Comparison of ENCODE assay signal across 8 cellular contexts in the genomic region with DNA sequence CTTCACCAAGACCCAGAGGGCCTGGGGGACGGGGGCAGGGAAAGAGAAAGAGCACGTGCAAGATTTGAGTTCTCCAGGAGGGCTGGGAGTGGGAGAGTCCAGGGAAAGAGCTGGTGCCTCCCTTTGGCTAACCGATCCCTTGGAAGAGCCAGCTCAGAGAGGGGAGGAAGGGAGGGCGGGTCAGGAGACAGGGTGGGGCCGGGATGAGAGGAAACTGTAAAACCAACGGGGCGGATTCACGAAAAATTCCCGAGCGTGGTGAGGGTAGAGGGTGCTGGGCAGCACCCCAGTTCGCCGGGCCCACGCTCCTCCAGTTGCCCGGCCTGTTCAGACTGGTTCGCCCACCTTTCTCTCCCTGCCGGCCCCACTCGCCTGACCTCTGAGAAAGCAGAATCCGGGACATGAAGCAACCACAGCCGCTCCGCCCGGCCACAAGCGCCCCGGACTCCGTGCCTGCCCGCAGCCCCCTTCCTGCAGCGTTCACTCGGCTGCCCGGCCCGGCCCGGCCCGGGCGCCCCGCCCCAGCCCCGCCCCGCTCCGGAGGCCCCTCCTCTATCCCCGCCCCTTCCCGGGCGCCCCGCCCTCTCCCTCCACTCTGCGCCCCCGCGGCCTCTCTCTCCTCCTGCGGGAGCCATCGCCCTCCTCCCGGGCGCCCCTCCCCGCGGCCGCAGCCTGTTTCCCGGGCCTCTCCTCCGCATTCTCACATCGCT.
DNase-seq lines count a peak whose midpoint lies in the region; ATAC-seq and TF ChIP-seq lines count a peak whose summit lies in the region.

No MANE protein-coding gene starts in this region.

- no peaks in the 10 kb centered on the region for H3K36me3 Mint-ChIP-seq in activated CD4-positive, alpha-beta T cell treated with anti-CD3 and anti-CD28 coated beads, Interleukin-2, amount 10 ng/mL, durations not matched to agents 7 days and 5 days (ENCODE audit: low read depth)

- H3K27ac Mint-ChIP-seq in activated CD4-positive, alpha-beta T cell treated with anti-CD3 and anti-CD28 coated beads, Interleukin-2, amount 10 ng/mL, durations not matched to agents 7 days and 5 days: no peak overlapping the region

- H3K4me3 Mint-ChIP-seq in activated CD4-positive, alpha-beta T cell treated with anti-CD3 and anti-CD28 coated beads, Interleukin-2, amount 10 ng/mL, durations not matched to agents 7 days and 5 days: peak overlapping the region; percentile 65

- no peaks in the 10 kb centered on the region for H3K9me3 Mint-ChIP-seq in activated CD4-positive, alpha-beta T cell treated with anti-CD3 and anti-CD28 coated beads, Interleukin-2, amount 10 ng/mL, durations not matched to agents 7 days and 5 days

- CTCF ChIA-PET in activated CD4-positive, alpha-beta T cell treated with anti-CD3 and anti-CD28 coated beads, Interleukin-2, amount 10 ng/mL, durations not matched to agents 7 days and 5 days (lab: Charles Lee): interaction anchor here (0.6 kb wide), 1 partner anchor 44 kb away, joined by 3 read pairs; no protein-coding TSS in a partner anchor

- POLR2A ChIA-PET in activated CD4-positive, alpha-beta T cell treated with anti-CD3 and anti-CD28 coated beads, Interleukin-2, amount 10 ng/mL, durations not matched to agents 7 days and 5 days (lab: Charles Lee): no interaction called here

- peak overlapping the region; percentile 37 for H3K4me3 ChIP-seq in GM12864 (ENCODE audit: low read depth, low read length)

- DNase-seq in GM12864 (ENCODE audit: low read depth) (no peak), NCI-H2196 (lab: John Stamatoyannopoulos, UW; ENCODE audit: unreplicated experiment) (peak; percentile 92), cortex of kidney (lab: John Stamatoyannopoulos, UW) (peak; percentile 20), left lobe of liver (ENCODE audit: low spot score) (peak; percentile 87)
- peak; percentile 61 for DNase-seq in activated CD4-positive, alpha-beta T cell treated with anti-CD3 and anti-CD28 coated beads, Interleukin-2, amount 10 ng/mL, durations not matched to agents 7 days and 5 days
- DNase-seq in stimulated activated CD4-positive, alpha-beta T cell treated with anti-CD3 and anti-CD28 coated beads, Interleukin-1b, Interleukin-23, amount 100 ng/mL, for 48 hours: peak; percentile 46

- no peak for TF ChIP-seq CTCF in GM12864 (IDR thresholded peaks at IDR 0.05; ENCODE audit: low read depth, low read length, missing control alignments)

- ATAC-seq in HG02884 (IDR thresholded peaks at IDR 0.05; ENCODE audit: unreplicated experiment): peak; percentile 75
- peak; percentile 96 for ATAC-seq in left lobe of liver
- ATAC-seq in GM18519 (IDR thresholded peaks at IDR 0.05; ENCODE audit: low FRiP score, unreplicated experiment): no peak

- H3K4me1 Mint-ChIP-seq in activated CD4-positive, alpha-beta T cell treated with anti-CD3 and anti-CD28 coated beads, Interleukin-2, amount 10 ng/mL, durations not matched to agents 7 days and 5 days: peaks cover 2% of the 10 kb centered on the region

- peaks cover 30% of the 10 kb centered on the region for H3K27me3 Mint-ChIP-seq in activated CD4-positive, alpha-beta T cell treated with anti-CD3 and anti-CD28 coated beads, Interleukin-2, amount 10 ng/mL, durations not matched to agents 7 days and 5 days
